1 cellular context compared by ENCODE assay signal in genomic region chr19:42397315-42398166, GRCh38.
TF ChIP-seq lines count a peak whose summit lies in the region.

No MANE protein-coding gene starts in this region.

TF ChIP-seq in HEK293, 187 proteins besides CTCF, POLR2A, EP300 and RAD21 (continued from another document and continues in another):
- TF ChIP-seq PRDM6 (tag by site-specific recombination; IDR thresholded peaks at IDR 0.05) (no peak), ZNF837 (tag by site-specific recombination; IDR thresholded peaks at IDR 0.05) (no peak), ZNF513 (tag by site-specific recombination; IDR thresholded peaks at IDR 0.05) (no peak), ZNF169 (tag by site-specific recombination; IDR thresholded peaks at IDR 0.05) (no peak), ZNF585B (tag by site-specific recombination; IDR thresholded peaks at IDR 0.05) (no peak), ZNF174 (tag by site-specific recombination; IDR thresholded peaks at IDR 0.05) (no peak), ZNF274 (IDR thresholded peaks at IDR 0.05; ENCODE audit: low read length) (no peak), ZNF274 (tag by site-specific recombination; IDR thresholded peaks at IDR 0.05; ENCODE audit: borderline replicate concordance) (peak; percentile 54; the same call in 1 of the 2 replicates), ZNF266 (tag by site-specific recombination; IDR thresholded peaks at IDR 0.05; ENCODE audit: low read depth) (no peak), ZNF596 (tag by site-specific recombination; IDR thresholded peaks at IDR 0.05) (no peak), ZNF664 (tag by site-specific recombination; IDR thresholded peaks at IDR 0.05) (no peak), SCRT2 (tag by site-specific recombination; IDR thresholded peaks at IDR 0.05) (no peak), ZNF473 (tag by site-specific recombination; IDR thresholded peaks at IDR 0.05) (no peak), INSM2 (tag by site-specific recombination; IDR thresholded peaks at IDR 0.05) (peak; percentile 23; the same call in 1 of the 2 replicates), ZNF292 (tag by site-specific recombination; IDR thresholded peaks at IDR 0.05; ENCODE audit: borderline replicate concordance, low read depth) (no peak), MYNN (tag by site-specific recombination; IDR thresholded peaks at IDR 0.05; ENCODE audit: borderline replicate concordance) (no peak), KLF8 (tag by site-specific recombination; IDR thresholded peaks at IDR 0.05) (0 out of 2 replicates have a peak, but pooled peaks have one; percentile 8), ZNF510 (tag by site-specific recombination; IDR thresholded peaks at IDR 0.05; ENCODE audit: insufficient replicate concordance) (no peak), ZNF514 (tag by site-specific recombination; IDR thresholded peaks at IDR 0.05) (no peak), ZNF146 (tag by site-specific recombination; IDR thresholded peaks at IDR 0.05) (no peak), ZSCAN16 (tag by site-specific recombination; IDR thresholded peaks at IDR 0.05) (no peak), HOXD13 (CRISPR knock-in tag; IDR thresholded peaks at IDR 0.05; ENCODE audit: borderline replicate concordance) (no peak), ZNF248 (tag by site-specific recombination; IDR thresholded peaks at IDR 0.05) (no peak), ZNF311 (tag by site-specific recombination; IDR thresholded peaks at IDR 0.05; ENCODE audit: borderline replicate concordance) (no peak), ZSCAN30 (tag by site-specific recombination; IDR thresholded peaks at IDR 0.05) (no peak), BCL11B (tag by site-specific recombination; IDR thresholded peaks at IDR 0.05; ENCODE audit: low read depth) (no peak; the same call in 1 of the 2 replicates), PRDM2 (tag by site-specific recombination; IDR thresholded peaks at IDR 0.05; ENCODE audit: borderline replicate concordance) (no peak), ZNF704 (tag by site-specific recombination; IDR thresholded peaks at IDR 0.05) (no peak), ZNF221 (tag by site-specific recombination; IDR thresholded peaks at IDR 0.05; ENCODE audit: borderline replicate concordance) (no peak), ZNF350 (tag by site-specific recombination; IDR thresholded peaks at IDR 0.05) (no peak), ZNF558 (tag by site-specific recombination; IDR thresholded peaks at IDR 0.05) (no peak), ZNF366 (tag by site-specific recombination; conservative IDR thresholded peaks at IDR 0.05) (peak; percentile 77), EGR2 (tag by site-specific recombination; IDR thresholded peaks at IDR 0.05; ENCODE audit: low read depth) (no peak), ZNF76 (tag by site-specific recombination; IDR thresholded peaks at IDR 0.05; ENCODE audit: borderline replicate concordance, low read depth) (no peak; the same call in 1 of the 2 replicates), ELK4 (IDR thresholded peaks at IDR 0.05; ENCODE audit: borderline replicate concordance, low read depth, low read length) (no peak), ZNF324 (tag by site-specific recombination; IDR thresholded peaks at IDR 0.05) (peak; percentile 20; the same call in 1 of the 2 replicates), ZNF621 (tag by site-specific recombination; IDR thresholded peaks at IDR 0.05) (no peak), KLF17 (tag by site-specific recombination; IDR thresholded peaks at IDR 0.05) (no peak; the same call in none of the 2 replicates)
- TF ChIP-seq, protein P1, sequence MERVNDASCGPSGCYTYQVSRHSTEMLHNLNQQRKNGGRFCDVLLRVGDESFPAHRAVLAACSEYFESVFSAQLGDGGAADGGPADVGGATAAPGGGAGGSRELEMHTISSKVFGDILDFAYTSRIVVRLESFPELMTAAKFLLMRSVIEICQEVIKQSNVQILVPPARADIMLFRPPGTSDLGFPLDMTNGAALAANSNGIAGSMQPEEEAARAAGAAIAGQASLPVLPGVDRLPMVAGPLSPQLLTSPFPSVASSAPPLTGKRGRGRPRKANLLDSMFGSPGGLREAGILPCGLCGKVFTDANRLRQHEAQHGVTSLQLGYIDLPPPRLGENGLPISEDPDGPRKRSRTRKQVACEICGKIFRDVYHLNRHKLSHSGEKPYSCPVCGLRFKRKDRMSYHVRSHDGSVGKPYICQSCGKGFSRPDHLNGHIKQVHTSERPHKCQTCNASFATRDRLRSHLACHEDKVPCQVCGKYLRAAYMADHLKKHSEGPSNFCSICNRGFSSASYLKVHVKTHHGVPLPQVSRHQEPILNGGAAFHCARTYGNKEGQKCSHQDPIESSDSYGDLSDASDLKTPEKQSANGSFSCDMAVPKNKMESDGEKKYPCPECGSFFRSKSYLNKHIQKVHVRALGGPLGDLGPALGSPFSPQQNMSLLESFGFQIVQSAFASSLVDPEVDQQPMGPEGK (tag by site-specific recombination; IDR thresholded peaks at IDR 0.05) = no peak
- TF ChIP-seq, protein P2, sequence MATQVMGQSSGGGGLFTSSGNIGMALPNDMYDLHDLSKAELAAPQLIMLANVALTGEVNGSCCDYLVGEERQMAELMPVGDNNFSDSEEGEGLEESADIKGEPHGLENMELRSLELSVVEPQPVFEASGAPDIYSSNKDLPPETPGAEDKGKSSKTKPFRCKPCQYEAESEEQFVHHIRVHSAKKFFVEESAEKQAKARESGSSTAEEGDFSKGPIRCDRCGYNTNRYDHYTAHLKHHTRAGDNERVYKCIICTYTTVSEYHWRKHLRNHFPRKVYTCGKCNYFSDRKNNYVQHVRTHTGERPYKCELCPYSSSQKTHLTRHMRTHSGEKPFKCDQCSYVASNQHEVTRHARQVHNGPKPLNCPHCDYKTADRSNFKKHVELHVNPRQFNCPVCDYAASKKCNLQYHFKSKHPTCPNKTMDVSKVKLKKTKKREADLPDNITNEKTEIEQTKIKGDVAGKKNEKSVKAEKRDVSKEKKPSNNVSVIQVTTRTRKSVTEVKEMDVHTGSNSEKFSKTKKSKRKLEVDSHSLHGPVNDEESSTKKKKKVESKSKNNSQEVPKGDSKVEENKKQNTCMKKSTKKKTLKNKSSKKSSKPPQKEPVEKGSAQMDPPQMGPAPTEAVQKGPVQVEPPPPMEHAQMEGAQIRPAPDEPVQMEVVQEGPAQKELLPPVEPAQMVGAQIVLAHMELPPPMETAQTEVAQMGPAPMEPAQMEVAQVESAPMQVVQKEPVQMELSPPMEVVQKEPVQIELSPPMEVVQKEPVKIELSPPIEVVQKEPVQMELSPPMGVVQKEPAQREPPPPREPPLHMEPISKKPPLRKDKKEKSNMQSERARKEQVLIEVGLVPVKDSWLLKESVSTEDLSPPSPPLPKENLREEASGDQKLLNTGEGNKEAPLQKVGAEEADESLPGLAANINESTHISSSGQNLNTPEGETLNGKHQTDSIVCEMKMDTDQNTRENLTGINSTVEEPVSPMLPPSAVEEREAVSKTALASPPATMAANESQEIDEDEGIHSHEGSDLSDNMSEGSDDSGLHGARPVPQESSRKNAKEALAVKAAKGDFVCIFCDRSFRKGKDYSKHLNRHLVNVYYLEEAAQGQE (tag by site-specific recombination; IDR thresholded peaks at IDR 0.05) = no peak
